In genomic region chr6:158230967-158231550, GRCh38 we compare ENCODE assay signal across 1 cellular context.
TF ChIP-seq lines count a peak whose summit lies in the region.

No MANE protein-coding gene starts in this region.

TF ChIP-seq in H1, 55 proteins besides CTCF, POLR2A, EP300 and RAD21 (continued from another document):
- TF ChIP-seq KDM1A (IDR thresholded peaks at IDR 0.05; ENCODE audit: borderline replicate concordance, low read length) (no peak), GTF2F1 (IDR thresholded peaks at IDR 0.05; ENCODE audit: borderline replicate concordance, low read depth, low read length) (no peak), GABPA (IDR thresholded peaks at IDR 0.05; ENCODE audit: borderline replicate concordance, insufficient read depth, low read length) (no peak), ASH2L (IDR thresholded peaks at IDR 0.05; ENCODE audit: low read length) (no peak), POLR2AphosphoS5 (IDR thresholded peaks at IDR 0.05; ENCODE audit: low read depth, low read length) (no peak), EGR1 (IDR thresholded peaks at IDR 0.05; ENCODE audit: borderline replicate concordance, low read depth, low read length) (no peak), RBBP5 (IDR thresholded peaks at IDR 0.05; ENCODE audit: borderline replicate concordance, low read depth, low read length) (no peak), RNF2 (IDR thresholded peaks at IDR 0.05; ENCODE audit: borderline replicate concordance, low read depth, low read length, missing control alignments, poor library complexity, severe bottlenecking) (no peak), CTBP2 (IDR thresholded peaks at IDR 0.05; ENCODE audit: borderline replicate concordance, insufficient read depth, insufficient read length, low read length) (no peak), SIRT6 (IDR thresholded peaks at IDR 0.05; ENCODE audit: low read length) (no peak)
